ENCODE assay signal across 14 cellular contexts in the genomic region with DNA sequence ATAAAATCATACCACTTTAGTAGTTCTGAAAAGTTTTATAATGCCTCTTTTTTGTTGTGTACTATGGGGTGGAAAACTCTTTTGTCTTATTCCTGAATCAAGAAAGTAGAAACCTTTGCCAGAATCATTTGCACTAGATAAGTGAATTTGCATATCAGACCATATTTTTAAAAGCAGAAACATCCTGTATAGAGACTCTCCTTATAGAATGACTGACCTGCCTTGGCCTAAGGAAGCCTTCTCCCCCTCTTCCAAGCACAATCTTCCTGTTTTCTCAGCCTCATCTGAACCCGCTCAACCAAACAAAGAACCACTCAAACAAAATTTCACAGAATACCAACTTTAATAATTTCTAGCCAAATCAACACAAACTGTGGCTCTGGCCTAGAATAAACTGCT.
DNase-seq lines count a peak whose midpoint lies in the region; ATAC-seq lines count a peak whose summit lies in the region.
"Had no signal": no experiment of that assay in that cellular context is flagged by ENCODE, and none has a peak within 500 bp of the region (broad histone marks: within the 10 kb centered on the region; RNA-seq: fewer than 3 reads in every experiment).

No MANE protein-coding gene starts in this region.

- H3K36me3 ChIP-seq in CD4-positive, alpha-beta memory T cell (ENCODE audit: insufficient read depth, low read length): no peaks in the 10 kb centered on the region
- H3K36me3 ChIP-seq in Karpas-422 (ENCODE audit: insufficient read depth, low read length): no peaks in the 10 kb centered on the region
- H3K36me3 ChIP-seq: gastroesophageal sphincter, right atrium auricular region, stomach had no signal

- H3K4me3 ChIP-seq in CD4-positive, alpha-beta memory T cell (ENCODE audit: low read length in 2 of 2): no peak overlapping the region
- H3K4me3 ChIP-seq in Karpas-422 (ENCODE audit: low read length): no peak overlapping the region
- H3K4me3 ChIP-seq: gastroesophageal sphincter, right atrium auricular region, stomach had no signal

- peak overlapping the region; percentile 83 to 96 (median 84) for H3K27ac Mint-ChIP-seq in CD4-positive, alpha-beta memory T cell
- H3K27ac Mint-ChIP-seq in activated naive CD8-positive, alpha-beta T cell: peak overlapping the region; percentile 88
- peak overlapping the region; percentile 71 to 92 (median 87) for H3K27ac Mint-ChIP-seq in naive B cell

- intact Hi-C loops in CD4-positive, alpha-beta memory T cell (cut with micrococcal nuclease): loop anchor here (5.0 kb wide), 1 partner anchor 59 kb away; a partner anchor contains a TSS

- H3K27me3 ChIP-seq in CD4-positive, alpha-beta memory T cell (ENCODE audit: insufficient read depth, low read length): no peaks in the 10 kb centered on the region
- H3K27me3 ChIP-seq in Karpas-422 (ENCODE audit: low read length): no peaks in the 10 kb centered on the region
- H3K27me3 ChIP-seq: gastroesophageal sphincter, right atrium auricular region, stomach had no signal

- peak overlapping the region in 7 of 8 donors; percentile 7 to 80 (median 52) for H3K4me3 Mint-ChIP-seq in CD4-positive, alpha-beta memory T cell
- peak overlapping the region; percentile 69 for H3K4me3 Mint-ChIP-seq in activated naive CD8-positive, alpha-beta T cell
- peak overlapping the region in 7 of 8 donors; percentile 27 to 83 (median 74) for H3K4me3 Mint-ChIP-seq in naive B cell

- peaks cover 0 to 5% of the 10 kb centered on the region in 2 donors for H3K36me3 Mint-ChIP-seq in CD4-positive, alpha-beta memory T cell
- no peaks in the 10 kb centered on the region for H3K36me3 Mint-ChIP-seq in activated naive CD8-positive, alpha-beta T cell
- H3K36me3 Mint-ChIP-seq in naive B cell: no peaks in the 10 kb centered on the region

- H3K4me1 ChIP-seq in CD4-positive, alpha-beta memory T cell (ENCODE audit: insufficient read depth, low read length): peaks cover 61% of the 10 kb centered on the region
- H3K4me1 ChIP-seq in Karpas-422 (ENCODE audit: low read length): peaks cover 12% of the 10 kb centered on the region

- no peaks in the 10 kb centered on the region for H3K9me3 ChIP-seq in CD4-positive, alpha-beta memory T cell (ENCODE audit: control insufficient read depth in 1 of 2, low read length in 2 of 2)
- H3K9me3 ChIP-seq in Karpas-422 (ENCODE audit: low read length): no peaks in the 10 kb centered on the region
- H3K9me3 ChIP-seq: gastroesophageal sphincter, right atrium auricular region, stomach had no signal

- no peaks in the 10 kb centered on the region for H3K9me2 ChIP-seq in Karpas-422 (replicated peaks; ENCODE audit: insufficient read depth, low read length)

- H2AFZ ChIP-seq in Karpas-422 (ENCODE audit: low read length): no peak overlapping the region

- peaks cover 52 to 79% (median 66%) of the 10 kb centered on the region in 4 donors for H3K4me1 Mint-ChIP-seq in CD4-positive, alpha-beta memory T cell
- H3K4me1 Mint-ChIP-seq in activated naive CD8-positive, alpha-beta T cell (ENCODE audit: low read depth): peaks cover 67% of the 10 kb centered on the region
- H3K4me1 Mint-ChIP-seq in naive B cell: peaks cover 59 to 70% (median 70%) of the 10 kb centered on the region in 3 donors

- H3K4me2 ChIP-seq in Karpas-422 (ENCODE audit: low read depth, low read length, poor library complexity, severe bottlenecking): peak overlapping the region; percentile 32

- POLR2A ChIA-PET in CD4-positive, alpha-beta memory T cell (lab: Charles Lee; ENCODE audit: partially characterized antibody): interaction anchor here (0.8 kb wide), 1 partner anchor 113 kb away, joined by 5 read pairs; no protein-coding TSS in a partner anchor

- ATAC-seq in naive B cell (ENCODE audit: low read depth in 2 of 2): peak; percentile 59 to 73
- ATAC-seq: gastroesophageal sphincter had no signal

- H3K9ac ChIP-seq in Karpas-422 (ENCODE audit: low read length): no peak overlapping the region

- H3K9me3 Mint-ChIP-seq in CD4-positive, alpha-beta memory T cell: no peaks in the 10 kb centered on the region
- no peaks in the 10 kb centered on the region for H3K9me3 Mint-ChIP-seq in activated naive CD8-positive, alpha-beta T cell (ENCODE audit: low read depth)
- H3K9me3 Mint-ChIP-seq in naive B cell: no peaks in the 10 kb centered on the region

- H4K20me1 ChIP-seq in Karpas-422 (ENCODE audit: insufficient read depth, low read depth, low read length): 0 out of 2 replicates have a peak, but pooled peaks cover 8% of the 10 kb centered on the region

- H3K79me2 ChIP-seq in Karpas-422 (ENCODE audit: low read length): no peaks in the 10 kb centered on the region

- CTCF ChIA-PET in CD4-positive, alpha-beta memory T cell (lab: Charles Lee; ENCODE audit: partially characterized antibody): no interaction called here

- no peaks in the 10 kb centered on the region for H3K27me3 Mint-ChIP-seq in CD4-positive, alpha-beta memory T cell
- no peaks in the 10 kb centered on the region for H3K27me3 Mint-ChIP-seq in activated naive CD8-positive, alpha-beta T cell
- no peaks in the 10 kb centered on the region for H3K27me3 Mint-ChIP-seq in naive B cell

- DNase-seq in CD4-positive, alpha-beta memory T cell: no peak
- DNase-seq in Karpas-422: no peak
- DNase-seq in naive B cell: no peak
- DNase-seq in NCI-H1048 (lab: John Stamatoyannopoulos, UW): no peak
- DNase-seq in DMS53 (lab: John Stamatoyannopoulos, UW): no peak
- no peak for DNase-seq in AG08396 (ENCODE audit: low spot score)
- DNase-seq: amniotic stem cell, H7, islet precursor cell, NCI-H446, stomach had no signal

- H3K27ac ChIP-seq in CD4-positive, alpha-beta memory T cell (ENCODE audit: low read depth, low read length): no peak overlapping the region
- no peak overlapping the region for H3K27ac ChIP-seq in Karpas-422 (ENCODE audit: low read length)
- H3K27ac ChIP-seq: gastroesophageal sphincter, right atrium auricular region had no signal
